In genomic region chr2:176122266-176122632, GRCh38 we compare ENCODE assay signal across 9 cellular contexts. TPM values are rescaled to one million over a fixed set of nuclear protein-coding genes. Genes with fewer than 3 reads are reported as not detected.
A peak's percentile ranks its signal among the peaks of the same experiment; 100 is the strongest.
DNase-seq lines count a peak whose midpoint lies in the region; ATAC-seq and TF ChIP-seq lines count a peak whose summit lies in the region.
"Had no signal": no experiment of that assay in that cellular context is flagged by ENCODE, and none has a peak within 500 bp of the region (broad histone marks: within the 10 kb centered on the region; RNA-seq: fewer than 3 reads in every experiment).

No MANE protein-coding gene starts in this region.

- no peak for TF ChIP-seq POLR2A in transverse colon (IDR thresholded peaks at IDR 0.05)

- no peaks in the 10 kb centered on the region for H3K9me3 ChIP-seq in colonic mucosa
- H3K9me3 ChIP-seq in mucosa of descending colon = no peaks in the 10 kb centered on the region
- H3K9me3 ChIP-seq in transverse colon = no peaks in the 10 kb centered on the region

- H3K4me3 Mint-ChIP-seq in activated T-cell treated with anti-CD3 and anti-CD28 coated beads, Interleukin-2, amount 50 U/mL, for 72 hours = peak overlapping the region; percentile 69 to 74

- DNase-seq in activated T-cell treated with anti-CD3 and anti-CD28 coated beads, Interleukin-2, amount 50 U/mL, for 72 hours = no peak
- DNase-seq in activated T-cell treated with anti-CD3 and anti-CD28 coated beads, Interleukin-2, amount 50 U/mL, for 1 hour = no peak
- DNase-seq in colonic mucosa (no peak), mucosa of descending colon (no peak), transverse colon (no peak), MV-4-11 (lab: John Stamatoyannopoulos, UW) (no peak), GOT3 (lab: John Stamatoyannopoulos, UW) (no peak)

- H3K9ac ChIP-seq in colonic mucosa (ENCODE audit: low read depth in 2 of 2, low read length in 2 of 2) = peak overlapping the region in 1 of 2 donors; percentile 70

- ATAC-seq in activated T-cell treated with anti-CD3 and anti-CD28 coated beads, Interleukin-2, amount 50 U/mL, for 72 hours (replicated peaks in 1 of 2) = peak; percentile 17 to 44
- ATAC-seq in mucosa of descending colon (peak; percentile 40), GM21515 (IDR thresholded peaks at IDR 0.05; ENCODE audit: unreplicated experiment) (no peak)

- H3K27ac Mint-ChIP-seq in activated T-cell treated with anti-CD3 and anti-CD28 coated beads, Interleukin-2, amount 50 U/mL, for 72 hours = no peak overlapping the region

- in situ Hi-C loops in transverse colon (cut with MboI; ENCODE audit: low pct_ligation_motif_present in 1 of 4, low pct_unique_long_range_greater_than_20kb in 1 of 4, low sequenced_read_pairs in 3 of 4) = loop anchor here (10.0 to 25.0 kb wide), 5 partner anchors 333 to 1033 kb away; no protein-coding TSS in a partner anchor

- H3K4me3 ChIP-seq in colonic mucosa (peak overlapping the region; percentile 57), mucosa of descending colon (peak overlapping the region; percentile 22), transverse colon (peak overlapping the region; percentile 38 to 72 (median 55))

- peak overlapping the region; percentile 37 for H3K27ac ChIP-seq in colonic mucosa
- peak overlapping the region; percentile 78 to 88 (median 86) for H3K27ac ChIP-seq in transverse colon

- H3K4me1 Mint-ChIP-seq in activated T-cell treated with anti-CD3 and anti-CD28 coated beads, Interleukin-2, amount 50 U/mL, for 72 hours (ENCODE audit: low read depth) = peaks cover 15% of the 10 kb centered on the region

- intact Hi-C loops in colonic mucosa (cut with DNase I) = loop anchor here (10.0 kb wide), 2 partner anchors 693 to 1023 kb away; no protein-coding TSS in a partner anchor
- intact Hi-C loops in mucosa of descending colon (cut with DNase I, micrococcal nuclease) = loop anchor here in 1 of 2 donors (10.0 kb wide), 2 partner anchors 693 to 1023 kb away; no protein-coding TSS in a partner anchor
- intact Hi-C loops in transverse colon (cut with DNase I; ENCODE audit: low total_unique reads) = no loop called here

- peaks cover 82% of the 10 kb centered on the region for H3K27me3 Mint-ChIP-seq in activated T-cell treated with anti-CD3 and anti-CD28 coated beads, Interleukin-2, amount 50 U/mL, for 72 hours (ENCODE audit: low read depth)

- H3K4me1 ChIP-seq in colonic mucosa (no peaks in the 10 kb centered on the region), mucosa of descending colon (ENCODE audit: low read depth) (peaks cover 8% of the 10 kb centered on the region), transverse colon (peaks cover 0 to 25% (median 16%) of the 10 kb centered on the region in 4 donors)

- WGBS in transverse colon (ENCODE audit: low coverage in 1 of 2), 2 donors = 8% methylated on average over 38 of the region's 38 CpGs; no CpG with 5 or more reads in 1 of the 2 donors

- peaks cover 4% of the 10 kb centered on the region in 2 donors for H3K36me3 Mint-ChIP-seq in activated T-cell treated with anti-CD3 and anti-CD28 coated beads, Interleukin-2, amount 50 U/mL, for 72 hours (ENCODE audit: insufficient read depth in 2 of 2)

- TF ChIP-seq CTCF in colonic mucosa (IDR thresholded peaks at IDR 0.05) (no peak), mucosa of descending colon (IDR thresholded peaks at IDR 0.05) (no peak), transverse colon (IDR thresholded peaks at IDR 0.05) (no peak)

- H3K27me3 ChIP-seq in colonic mucosa = peaks cover 74% of the 10 kb centered on the region
- peaks cover 96% of the 10 kb centered on the region for H3K27me3 ChIP-seq in transverse colon

- H3K36me3 ChIP-seq in colonic mucosa (no peaks in the 10 kb centered on the region), mucosa of descending colon (ENCODE audit: low read depth) (no peaks in the 10 kb centered on the region), transverse colon (no peaks in the 10 kb centered on the region)

- peaks cover 0 to 2% of the 10 kb centered on the region in 2 donors for H3K9me3 Mint-ChIP-seq in activated T-cell treated with anti-CD3 and anti-CD28 coated beads, Interleukin-2, amount 50 U/mL, for 72 hours

- TF ChIP-seq EP300 in transverse colon (IDR thresholded peaks at IDR 0.05; ENCODE audit: low read depth) = no peak

RNA-seq across cellular contexts. Expression of gene HOXD9, which starts 0.3 kb away (rescaled TPM):
- total RNA-seq in activated T-cell treated with anti-CD3 and anti-CD28 coated beads, Interleukin-2, amount 50 U/mL, for 72 hours = not detected
- 1 to 10 TPM in 1 of 2 donors, under 1 TPM in 1; 0.86 to 1.7 TPM for total RNA-seq in colonic mucosa
- 1 to 10 TPM; 2.1 to 5.6 (median 2.2) TPM for total RNA-seq in mucosa of descending colon
- 10 to 100 TPM in 2 of 4 donors, 1 to 10 TPM in 2; 2.7 to 13.3 (median 7.5) TPM for total RNA-seq in transverse colon

RNA-seq across cellular contexts. Expression of gene HOXD10, which starts 5.7 kb away (rescaled TPM):
- total RNA-seq in activated T-cell treated with anti-CD3 and anti-CD28 coated beads, Interleukin-2, amount 50 U/mL, for 72 hours = not detected
- 1 to 10 TPM in 1 of 2 donors, under 1 TPM in 1; 0.32 to 1.9 TPM for total RNA-seq in colonic mucosa
- total RNA-seq in mucosa of descending colon = 1 to 10 TPM; 1.8 to 4.1 (median 3.0) TPM
- 10 to 100 TPM in 2 of 4 donors, 1 to 10 TPM in 2; 1.1 to 25.1 (median 7.6) TPM for total RNA-seq in transverse colon
- total RNA-seq: myocyte had no signal

RNA-seq across cellular contexts. Expression of gene HOXD8, which starts 7.3 kb away (rescaled TPM):
- not detected for total RNA-seq in activated T-cell treated with anti-CD3 and anti-CD28 coated beads, Interleukin-2, amount 50 U/mL, for 72 hours
- total RNA-seq in colonic mucosa = 1 to 10 TPM; 3.1 to 4.6 TPM
- total RNA-seq in mucosa of descending colon = 10 to 100 TPM in 1 of 3 donors, 1 to 10 TPM in 2; 4.9 to 13.8 (median 5.6) TPM
- 10 to 100 TPM in 2 of 4 donors, 1 to 10 TPM in 2; 7.8 to 23.5 (median 13.4) TPM for total RNA-seq in transverse colon

RNA-seq across cellular contexts. Expression of gene HOXD11, which starts 15.2 kb away (rescaled TPM):
- not detected for total RNA-seq in activated T-cell treated with anti-CD3 and anti-CD28 coated beads, Interleukin-2, amount 50 U/mL, for 72 hours
- total RNA-seq in colonic mucosa (1 to 10 TPM in 1 of 2 donors, under 1 TPM in 1; 0.25 to 1.6 TPM), mucosa of descending colon (1 to 10 TPM; 1.2 to 2.1 (median 2.1) TPM), transverse colon (10 to 100 TPM in 1 of 4 donors, 1 to 10 TPM in 2, under 1 TPM in 1; 0.41 to 13.5 (median 4.4) TPM)
- total RNA-seq: myocyte had no signal

RNA-seq across cellular contexts. Expression of gene HOXD12, which starts 22.7 kb away (rescaled TPM):
- total RNA-seq in activated T-cell treated with anti-CD3 and anti-CD28 coated beads, Interleukin-2, amount 50 U/mL, for 72 hours = not detected
- not detected for total RNA-seq in colonic mucosa
- total RNA-seq in mucosa of descending colon = not detected
- not detected for total RNA-seq in transverse colon
- total RNA-seq: myocyte had no signal
